Comparison of ENCODE assay signal across 8 cellular contexts in genomic region chr10:73991846-73992245, GRCh38. TPM values are rescaled to one million over a fixed set of nuclear protein-coding genes. Genes with fewer than 3 reads are reported as not detected.
DNase-seq lines count a peak whose midpoint lies in the region; ATAC-seq and TF ChIP-seq lines count a peak whose summit lies in the region.

No MANE protein-coding gene starts in this region.

- peaks cover 7% of the 10 kb centered on the region for H3F3A ChIP-seq in SK-N-SH (replicated peaks; ENCODE audit: insufficient read depth)

- H3K4me1 ChIP-seq in SK-N-SH (ENCODE audit: control insufficient read depth in 1 of 2, insufficient read depth in 2 of 2, low read depth in 1 of 2, low read length in 1 of 2) = peaks cover 0 to 3% of the 10 kb centered on the region in 2 experiments; a peak in 1 of 4 replicates

- H3K27ac ChIP-seq in HL-60 (replicated peaks) (peak overlapping the region; percentile 83), SK-N-SH (ENCODE audit: low read depth in 2 of 2, low read length in 1 of 2) (no peak overlapping the region)

- no peaks in the 10 kb centered on the region for H3K79me2 ChIP-seq in SK-N-SH (ENCODE audit: insufficient read depth)

- peaks cover 53% of the 10 kb centered on the region for H3K4me1 Mint-ChIP-seq in activated CD4-positive, alpha-beta T cell treated with anti-CD3 and anti-CD28 coated beads, Interleukin-2, amount 10 ng/mL, durations not matched to agents 7 days and 5 days
- H3K4me1 Mint-ChIP-seq in stimulated activated memory B cell treated with anti-CD40 and anti-IgM and Interleukin-4, amounts not matched to agents 10 μg/mL and 1 μg/mL and 100 μg/mL, for 72 hours = peaks cover 41% of the 10 kb centered on the region

- intact Hi-C loops in left ventricle myocardium superior (cut with micrococcal nuclease) = no loop called here

- POLR2A ChIA-PET in activated CD4-positive, alpha-beta T cell treated with anti-CD3 and anti-CD28 coated beads, Interleukin-2, amount 10 ng/mL, durations not matched to agents 7 days and 5 days (lab: Charles Lee) = no interaction called here
- POLR2A ChIA-PET in SK-N-SH (lab: Yijun Ruan, JAX) = no interaction called here

- no peak for TF ChIP-seq EP300 in SK-N-SH (IDR thresholded peaks at IDR 0.05; ENCODE audit: borderline replicate concordance in 1 of 2, low read depth in 1 of 2, low read length in 1 of 2)

- CTCF ChIA-PET in activated CD4-positive, alpha-beta T cell treated with anti-CD3 and anti-CD28 coated beads, Interleukin-2, amount 10 ng/mL, durations not matched to agents 7 days and 5 days (lab: Charles Lee) = interaction anchor here (0.9 to 2.0 kb wide), 6 partner anchors 8 to 141 kb away, joined by 3 to 12 read pairs (median 3); no protein-coding TSS in a partner anchor
- CTCF ChIA-PET in SK-N-SH (lab: Yijun Ruan, JAX) = interaction anchor here (0.7 to 1.5 kb wide), 2 partner anchors 51 to 143 kb away, joined by 3 read pairs; no protein-coding TSS in a partner anchor

- H3K27me3 ChIP-seq in HL-60 (ENCODE audit: insufficient read depth, poor library complexity, severe bottlenecking) (no peaks in the 10 kb centered on the region), SK-N-SH (ENCODE audit: insufficient read depth) (no peaks in the 10 kb centered on the region)

- no peaks in the 10 kb centered on the region for H3K9me2 ChIP-seq in SK-N-SH

- peaks cover 6% of the 10 kb centered on the region for H3K9me3 Mint-ChIP-seq in activated CD4-positive, alpha-beta T cell treated with anti-CD3 and anti-CD28 coated beads, Interleukin-2, amount 10 ng/mL, durations not matched to agents 7 days and 5 days
- peaks cover 3% of the 10 kb centered on the region for H3K9me3 Mint-ChIP-seq in stimulated activated memory B cell treated with anti-CD40 and anti-IgM and Interleukin-4, amounts not matched to agents 10 μg/mL and 1 μg/mL and 100 μg/mL, for 72 hours

- no peaks in the 10 kb centered on the region for H3K27me3 Mint-ChIP-seq in activated CD4-positive, alpha-beta T cell treated with anti-CD3 and anti-CD28 coated beads, Interleukin-2, amount 10 ng/mL, durations not matched to agents 7 days and 5 days
- H3K27me3 Mint-ChIP-seq in stimulated activated memory B cell treated with anti-CD40 and anti-IgM and Interleukin-4, amounts not matched to agents 10 μg/mL and 1 μg/mL and 100 μg/mL, for 72 hours = no peaks in the 10 kb centered on the region

- TF ChIP-seq RAD21 in SK-N-SH (IDR thresholded peaks at IDR 0.05; ENCODE audit: low read length) = no peak

- ATAC-seq in left ventricle myocardium superior = peak; percentile 70
- ATAC-seq in stimulated activated memory B cell treated with anti-CD40 and anti-IgM and Interleukin-4, amounts not matched to agents 10 μg/mL and 1 μg/mL and 100 μg/mL, for 72 hours = peak; percentile 96
- no peak for ATAC-seq in GM18861 (IDR thresholded peaks at IDR 0.05; ENCODE audit: unreplicated experiment)
- no peak for ATAC-seq in GM21786 (IDR thresholded peaks at IDR 0.05; ENCODE audit: unreplicated experiment)

- no peak overlapping the region for H3K4me2 ChIP-seq in SK-N-SH

- H2AFZ ChIP-seq in SK-N-SH (ENCODE audit: low read depth) = no peak overlapping the region

- peak; percentile 77 to 93 for DNase-seq in HL-60 (ENCODE audit: low read depth in 1 of 2, low spot score in 1 of 2)
- peak; percentile 94 for DNase-seq in activated CD4-positive, alpha-beta T cell treated with anti-CD3 and anti-CD28 coated beads, Interleukin-2, amount 10 ng/mL, durations not matched to agents 7 days and 5 days
- DNase-seq in left ventricle myocardium superior = peak; percentile 33
- no peak for DNase-seq in NCI-H748 (lab: John Stamatoyannopoulos, UW; ENCODE audit: unreplicated experiment)
- no peak for DNase-seq in SK-N-SH

- H3K36me3 ChIP-seq in SK-N-SH (replicated peaks in 1 of 2; ENCODE audit: control insufficient read depth in 1 of 2, insufficient read depth in 2 of 2, low read length in 1 of 2) = no peaks in the 10 kb centered on the region

- no peak for TF ChIP-seq CTCF in HL-60 (IDR thresholded peaks at IDR 0.05; ENCODE audit: insufficient read depth, low read length)
- TF ChIP-seq CTCF in SK-N-SH (IDR thresholded peaks at IDR 0.05) = no peak

- H3K4me3 Mint-ChIP-seq in activated CD4-positive, alpha-beta T cell treated with anti-CD3 and anti-CD28 coated beads, Interleukin-2, amount 10 ng/mL, durations not matched to agents 7 days and 5 days = peak overlapping the region; percentile 8
- H3K4me3 Mint-ChIP-seq in stimulated activated memory B cell treated with anti-CD40 and anti-IgM and Interleukin-4, amounts not matched to agents 10 μg/mL and 1 μg/mL and 100 μg/mL, for 72 hours = peak overlapping the region; percentile 7

- peaks cover 16% of the 10 kb centered on the region for H3K36me3 Mint-ChIP-seq in activated CD4-positive, alpha-beta T cell treated with anti-CD3 and anti-CD28 coated beads, Interleukin-2, amount 10 ng/mL, durations not matched to agents 7 days and 5 days (ENCODE audit: low read depth)
- no peaks in the 10 kb centered on the region for H3K36me3 Mint-ChIP-seq in stimulated activated memory B cell treated with anti-CD40 and anti-IgM and Interleukin-4, amounts not matched to agents 10 μg/mL and 1 μg/mL and 100 μg/mL, for 72 hours

- 85% methylated on average over 6 of the region's 6 CpGs for WGBS in SK-N-SH (ENCODE audit: low lambda C conversion rate)

- no peak overlapping the region for H3K9ac ChIP-seq in SK-N-SH

- H4K20me1 ChIP-seq in SK-N-SH (ENCODE audit: insufficient read depth) = no peaks in the 10 kb centered on the region

- no peak overlapping the region for H3K4me3 ChIP-seq in HL-60 (replicated peaks; ENCODE audit: insufficient read depth, low read length)
- no peak overlapping the region for H3K4me3 ChIP-seq in SK-N-SH (ENCODE audit: low read depth in 2 of 2, low read length in 1 of 2)

- H3K9me3 ChIP-seq in SK-N-SH = no peaks in the 10 kb centered on the region

- H3K27ac Mint-ChIP-seq in activated CD4-positive, alpha-beta T cell treated with anti-CD3 and anti-CD28 coated beads, Interleukin-2, amount 10 ng/mL, durations not matched to agents 7 days and 5 days = peak overlapping the region; percentile 83
- H3K27ac Mint-ChIP-seq in stimulated activated memory B cell treated with anti-CD40 and anti-IgM and Interleukin-4, amounts not matched to agents 10 μg/mL and 1 μg/mL and 100 μg/mL, for 72 hours = peak overlapping the region; percentile 77

TF ChIP-seq in SK-N-SH, 30 proteins besides CTCF, POLR2A, EP300 and RAD21:
- TF ChIP-seq MEF2A (IDR thresholded peaks at IDR 0.05; ENCODE audit: borderline replicate concordance, low read depth) = no peak
- TF ChIP-seq SMC3 (IDR thresholded peaks at IDR 0.05; ENCODE audit: low read depth, low read length) = no peak
- TF ChIP-seq RCOR1 (IDR thresholded peaks at IDR 0.05; ENCODE audit: low read length) = no peak
- no peak for TF ChIP-seq POLR2AphosphoS5 (IDR thresholded peaks at IDR 0.05; ENCODE audit: low read depth, low read length)

RNA-seq across cellular contexts. Expression of gene VCL, which starts 6.1 kb away (rescaled TPM):
- total RNA-seq in activated CD4-positive, alpha-beta T cell treated with anti-CD3 and anti-CD28 coated beads, Interleukin-2, amount 10 ng/mL, durations not matched to agents 7 days and 5 days = 10 to 100 TPM; 75.5 to 86.4 TPM
- 238 TPM for total RNA-seq in left ventricle myocardium superior
- polyA plus RNA-seq in SK-N-SH (2012; rRNA removed) = 147 and 190 TPM in 2 replicates
- polyA plus RNA-seq in SK-N-SH (2012; cell fraction: cytosol; rRNA removed) = 125 and 144 TPM in 2 replicates
- 170 and 281 TPM in 2 replicates for polyA plus RNA-seq in SK-N-SH (2012; cell fraction: nucleus; rRNA removed)

Comparison
In these comparisons a context has a peak if more than half of its experiments do, and no peak if none do; other contexts are left out.
1. DNase-seq: peak in HL-60 (2 of 2), activated CD4-positive, alpha-beta T cell treated with anti-CD3 and anti-CD28 coated beads, Interleukin-2, amount 10 ng/mL, durations not matched to agents 7 days and 5 days (single experiment) and left ventricle myocardium superior (single experiment); none in NCI-H748 (single experiment) and SK-N-SH (single experiment).
2. ATAC-seq: peak in left ventricle myocardium superior (single experiment) and stimulated activated memory B cell treated with anti-CD40 and anti-IgM and Interleukin-4, amounts not matched to agents 10 μg/mL and 1 μg/mL and 100 μg/mL, for 72 hours (single experiment); none in GM18861 (single experiment) and GM21786 (single experiment).